In genomic region chr19:3366761-3367571, GRCh38 we compare ENCODE assay signal across 1 cellular context.
TF ChIP-seq lines count a peak whose summit lies in the region.

No MANE protein-coding gene starts in this region.

TF ChIP-seq in HEK293, 187 proteins besides CTCF, POLR2A, EP300 and RAD21 (continued from another document):
- TF ChIP-seq PRDM2 (tag by site-specific recombination; IDR thresholded peaks at IDR 0.05; ENCODE audit: borderline replicate concordance) (no peak), ZSCAN23 (tag by site-specific recombination; IDR thresholded peaks at IDR 0.05) (no peak), KLF8 (tag by site-specific recombination; IDR thresholded peaks at IDR 0.05) (peak; percentile 39; the same call in 1 of the 2 replicates), ZIC2 (tag by site-specific recombination; IDR thresholded peaks at IDR 0.05) (peak; percentile 82), KLF16 (tag by site-specific recombination; IDR thresholded peaks at IDR 0.05) (peak; percentile 75; the same call in 1 of the 2 replicates), OSR2 (tag by site-specific recombination; IDR thresholded peaks at IDR 0.05) (no peak), KLF9 (tag by site-specific recombination; IDR thresholded peaks at IDR 0.05; ENCODE audit: low read depth) (peak; percentile 17; the same call in 1 of the 2 replicates), BCL11A (tag by site-specific recombination; IDR thresholded peaks at IDR 0.05; ENCODE audit: low read depth) (0 out of 2 replicates have a peak, but pooled peaks have one; percentile 31), ZNF24 (tag by site-specific recombination; IDR thresholded peaks at IDR 0.05) (0 out of 2 replicates have a peak, but pooled peaks have one; percentile 21), ZNF629 (tag by site-specific recombination; IDR thresholded peaks at IDR 0.05) (0 out of 2 replicates have a peak, but pooled peaks have one; percentile 18), PATZ1 (tag by site-specific recombination; IDR thresholded peaks at IDR 0.05) (peak; percentile 95), ATF2 (tag by site-specific recombination; IDR thresholded peaks at IDR 0.05; ENCODE audit: low read depth) (no peak), ZSCAN5A (tag by site-specific recombination; IDR thresholded peaks at IDR 0.05) (no peak)
